11 cellular contexts compared by ENCODE assay signal in genomic region chr17:1511756-1512321, GRCh38. TPM values are rescaled to one million over a fixed set of nuclear protein-coding genes. Genes with fewer than 3 reads are reported as not detected.
DNase-seq lines count a peak whose midpoint lies in the region; ATAC-seq, FAIRE-seq and TF ChIP-seq lines count a peak whose summit lies in the region.
"Had no signal": no experiment of that assay in that cellular context is flagged by ENCODE, and none has a peak within 500 bp of the region (broad histone marks: within the 10 kb centered on the region; RNA-seq: fewer than 3 reads in every experiment).

No MANE protein-coding gene starts in this region.

- H2AFZ ChIP-seq in parathyroid adenoma: no peak overlapping the region

- peaks cover 28% of the 10 kb centered on the region for H3K79me2 ChIP-seq in parathyroid adenoma

- DNase-seq in AG08396 (ENCODE audit: low spot score): peak; percentile 63
- peak; percentile 24 for DNase-seq in fibroblast of the conjunctiva (ENCODE audit: low read depth)
- DNase-seq in activated T-helper 1 cell treated with anti-CD3 and anti-CD28 coated beads, Interleukin-12 subunit alpha, Interleukin-12 subunit beta, Interleukin-2, Interleukin-4 antibody, amounts not matched to agents 30 ng/mL and 10 ng/mL and 1 ng/mL, durations not matched to agents 14 hours and 24 hours and 36 hours (ENCODE audit: low spot score): no peak
- no peak for DNase-seq in BE2C
- DNase-seq in pancreas: no peak
- DNase-seq: effector CD8-positive, alpha-beta T cell; NCI-H1105 treated with DMSO at 0.1 percent for 48 hours; SJCRH30 had no signal

- 25 to 58% (median 45%) methylated on average over 7 of the region's 7 CpGs for WGBS in adipose tissue, 3 donors
- WGBS in pancreas, 2 donors: 66 to 82% methylated on average over 7 of the region's 7 CpGs

- no peak overlapping the region for H3K9ac ChIP-seq in parathyroid adenoma

- H3K27ac Mint-ChIP-seq in activated T-helper 1 cell treated with anti-CD3 and anti-CD28 coated beads, Interleukin-12 subunit alpha, Interleukin-12 subunit beta, Interleukin-2, Interleukin-4 antibody, amounts not matched to agents 30 ng/mL and 10 ng/mL and 1 ng/mL, durations not matched to agents 14 hours and 24 hours and 36 hours: no peak overlapping the region

- no peak for FAIRE-seq in pancreas (lab: Jason Lieb, UNC)

- ATAC-seq in HG03432 (IDR thresholded peaks at IDR 0.05; ENCODE audit: unreplicated experiment): no peak
- no peak for ATAC-seq in pancreas

- peaks cover 24% of the 10 kb centered on the region for H3K4me1 Mint-ChIP-seq in activated T-helper 1 cell treated with anti-CD3 and anti-CD28 coated beads, Interleukin-12 subunit alpha, Interleukin-12 subunit beta, Interleukin-2, Interleukin-4 antibody, amounts not matched to agents 30 ng/mL and 10 ng/mL and 1 ng/mL, durations not matched to agents 14 hours and 24 hours and 36 hours (ENCODE audit: low read depth)

- intact Hi-C loops in activated T-helper 1 cell treated with anti-CD3 and anti-CD28 coated beads, Interleukin-12 subunit alpha, Interleukin-12 subunit beta, Interleukin-2, Interleukin-4 antibody, amounts not matched to agents 30 ng/mL and 10 ng/mL and 1 ng/mL, durations not matched to agents 14 hours and 24 hours and 36 hours (cut with micrococcal nuclease): no loop called here
- intact Hi-C loops in pancreas (cut with DNase I): loop anchor here in 2 of 3 donors (5.0 to 10.0 kb wide), 3 partner anchors 147 to 237 kb away; partner anchors contain the start of genes BHLHA9 (in 2 of the 2) and TRARG1 (in 2 of the 2)

- no peaks in the 10 kb centered on the region for H3K9me3 Mint-ChIP-seq in activated T-helper 1 cell treated with anti-CD3 and anti-CD28 coated beads, Interleukin-12 subunit alpha, Interleukin-12 subunit beta, Interleukin-2, Interleukin-4 antibody, amounts not matched to agents 30 ng/mL and 10 ng/mL and 1 ng/mL, durations not matched to agents 14 hours and 24 hours and 36 hours

- H3K36me3 Mint-ChIP-seq in activated T-helper 1 cell treated with anti-CD3 and anti-CD28 coated beads, Interleukin-12 subunit alpha, Interleukin-12 subunit beta, Interleukin-2, Interleukin-4 antibody, amounts not matched to agents 30 ng/mL and 10 ng/mL and 1 ng/mL, durations not matched to agents 14 hours and 24 hours and 36 hours (ENCODE audit: low read depth): peaks cover 16% of the 10 kb centered on the region

- no peaks in the 10 kb centered on the region for H3K36me3 ChIP-seq in parathyroid adenoma (ENCODE audit: control insufficient read depth, insufficient read depth, low read length)
- no peaks in the 10 kb centered on the region for H3K36me3 ChIP-seq in BE2C
- peaks cover 0 to 6% (median 3%) of the 10 kb centered on the region in 3 donors for H3K36me3 ChIP-seq in pancreas
- H3K36me3 ChIP-seq: SJCRH30 had no signal

- no peak overlapping the region for H3K4me2 ChIP-seq in parathyroid adenoma (ENCODE audit: low read length)

- H3K4me1 ChIP-seq in parathyroid adenoma (peaks cover 23% of the 10 kb centered on the region), BE2C (no peaks in the 10 kb centered on the region), pancreas (peaks cover 0 to 5% (median 4%) of the 10 kb centered on the region in 3 donors)
- H3K4me1 ChIP-seq: SJCRH30 had no signal

- TF ChIP-seq CTCF in parathyroid adenoma (IDR thresholded peaks at IDR 0.05): no peak
- no peak for TF ChIP-seq CTCF in BE2C (IDR thresholded peaks at IDR 0.05; ENCODE audit: low read depth, low read length)
- no peak for TF ChIP-seq CTCF in pancreas (IDR thresholded peaks at IDR 0.05)

- no peak overlapping the region for H3K4me3 Mint-ChIP-seq in activated T-helper 1 cell treated with anti-CD3 and anti-CD28 coated beads, Interleukin-12 subunit alpha, Interleukin-12 subunit beta, Interleukin-2, Interleukin-4 antibody, amounts not matched to agents 30 ng/mL and 10 ng/mL and 1 ng/mL, durations not matched to agents 14 hours and 24 hours and 36 hours

- no peaks in the 10 kb centered on the region for H3K27me3 Mint-ChIP-seq in activated T-helper 1 cell treated with anti-CD3 and anti-CD28 coated beads, Interleukin-12 subunit alpha, Interleukin-12 subunit beta, Interleukin-2, Interleukin-4 antibody, amounts not matched to agents 30 ng/mL and 10 ng/mL and 1 ng/mL, durations not matched to agents 14 hours and 24 hours and 36 hours (ENCODE audit: insufficient read depth)

- no peaks in the 10 kb centered on the region for H3K9me3 ChIP-seq in parathyroid adenoma (ENCODE audit: control insufficient read depth, low read length)
- H3K9me3 ChIP-seq in BE2C: no peaks in the 10 kb centered on the region
- no peaks in the 10 kb centered on the region for H3K9me3 ChIP-seq in pancreas
- H3K9me3 ChIP-seq: SJCRH30 had no signal

- H3K4me3 ChIP-seq in parathyroid adenoma (ENCODE audit: low read depth, low read length) (no peak overlapping the region), BE2C (ENCODE audit: low read depth, low read length) (no peak overlapping the region), pancreas (no peak overlapping the region)
- H3K4me3 ChIP-seq: SJCRH30 had no signal

- H3K27ac ChIP-seq in adipose tissue (ENCODE audit: low read depth, low read length): peak overlapping the region; percentile 55
- H3K27ac ChIP-seq in parathyroid adenoma: peak overlapping the region; percentile 42
- H3K27ac ChIP-seq in pancreas: no peak overlapping the region
- H3K27ac ChIP-seq: SJCRH30 had no signal

- H3K27me3 ChIP-seq in parathyroid adenoma (ENCODE audit: control insufficient read depth, insufficient read depth, low read length) (no peaks in the 10 kb centered on the region), BE2C (no peaks in the 10 kb centered on the region), pancreas (no peaks in the 10 kb centered on the region)
- H3K27me3 ChIP-seq: SJCRH30 had no signal

RNA-seq across cellular contexts. Expression of gene INPP5K, which starts 4.6 kb away (rescaled TPM):
- polyA plus RNA-seq in adipose tissue: 10 to 100 TPM; 21.9 to 88.5 (median 41.5) TPM
- total RNA-seq in activated T-helper 1 cell treated with anti-CD3 and anti-CD28 coated beads, Interleukin-12 subunit alpha, Interleukin-12 subunit beta, Interleukin-2, Interleukin-4 antibody, amounts not matched to agents 30 ng/mL and 10 ng/mL and 1 ng/mL, durations not matched to agents 14 hours and 24 hours and 36 hours: 23.9 and 24.7 TPM in 2 replicates
- polyA plus RNA-seq in BE2C (2012; ENCODE audit: insufficient read depth, insufficient read length, low read depth): 89.6 TPM
- total RNA-seq in pancreas: 10 to 100 TPM; 13.2 to 23.8 (median 17.2) TPM
- 10 to 100 TPM; 23.9 to 24.4 TPM for polyA plus RNA-seq in pancreas

RNA-seq across cellular contexts. Expression of gene MYO1C, which starts 19.4 kb away (rescaled TPM):
- 100 to 1,000 TPM in 2 of 3 donors, 10 to 100 TPM in 1; 76.1 to 339 (median 135) TPM for polyA plus RNA-seq in adipose tissue
- total RNA-seq in activated T-helper 1 cell treated with anti-CD3 and anti-CD28 coated beads, Interleukin-12 subunit alpha, Interleukin-12 subunit beta, Interleukin-2, Interleukin-4 antibody, amounts not matched to agents 30 ng/mL and 10 ng/mL and 1 ng/mL, durations not matched to agents 14 hours and 24 hours and 36 hours: 31.1 and 44.0 TPM in 2 replicates
- 12.9 TPM for polyA plus RNA-seq in BE2C (2012; ENCODE audit: insufficient read depth, insufficient read length, low read depth)
- 100 to 1,000 TPM in 4 of 6 donors, 10 to 100 TPM in 2; 95.1 to 138 (median 105) TPM for total RNA-seq in pancreas
- 10 to 100 TPM; 57.2 to 69.3 TPM for polyA plus RNA-seq in pancreas

RNA-seq across cellular contexts. Expression of gene PITPNA, which starts 50.8 kb away (rescaled TPM):
- polyA plus RNA-seq in adipose tissue (10 to 100 TPM; 14.6 to 33.9 (median 27.2) TPM), pancreas (10 to 100 TPM in 1 of 2 donors, 1 to 10 TPM in 1; 9.3 to 21.5 TPM)
- 72.7 and 74.2 TPM in 2 replicates for total RNA-seq in activated T-helper 1 cell treated with anti-CD3 and anti-CD28 coated beads, Interleukin-12 subunit alpha, Interleukin-12 subunit beta, Interleukin-2, Interleukin-4 antibody, amounts not matched to agents 30 ng/mL and 10 ng/mL and 1 ng/mL, durations not matched to agents 14 hours and 24 hours and 36 hours
- polyA plus RNA-seq in BE2C (2012; ENCODE audit: insufficient read depth, insufficient read length, low read depth): 19.3 TPM
- total RNA-seq in pancreas: 10 to 100 TPM; 24.1 to 32.8 (median 26.8) TPM

RNA-seq across cellular contexts. Expression of gene CRK, which starts 55.8 kb away (rescaled TPM):
- polyA plus RNA-seq in adipose tissue (10 to 100 TPM; 15.8 to 62.3 (median 45.5) TPM), pancreas (10 to 100 TPM in 1 of 2 donors, 1 to 10 TPM in 1; 9.8 to 15.3 TPM)
- 19.8 and 24.2 TPM in 2 replicates for total RNA-seq in activated T-helper 1 cell treated with anti-CD3 and anti-CD28 coated beads, Interleukin-12 subunit alpha, Interleukin-12 subunit beta, Interleukin-2, Interleukin-4 antibody, amounts not matched to agents 30 ng/mL and 10 ng/mL and 1 ng/mL, durations not matched to agents 14 hours and 24 hours and 36 hours
- polyA plus RNA-seq in BE2C (2012; ENCODE audit: insufficient read depth, insufficient read length, low read depth): 29.0 TPM
- 10 to 100 TPM; 18.1 to 30.8 (median 20.5) TPM for total RNA-seq in pancreas

Comparison
In these comparisons a context has a peak if more than half of its experiments do, and no peak if none do; other contexts are left out.
1. DNase-seq: peak in AG08396 (single experiment) and fibroblast of the conjunctiva (single experiment); none in activated T-helper 1 cell treated with anti-CD3 and anti-CD28 coated beads, Interleukin-12 subunit alpha, Interleukin-12 subunit beta, Interleukin-2, Interleukin-4 antibody, amounts not matched to agents 30 ng/mL and 10 ng/mL and 1 ng/mL, durations not matched to agents 14 hours and 24 hours and 36 hours (single experiment), BE2C (single experiment) and pancreas (0 of 6).
2. H3K27ac ChIP-seq: peak in adipose tissue (single experiment) and parathyroid adenoma (single experiment); none in pancreas (0 of 4).